18 cellular contexts compared by ENCODE assay signal in genomic region chr19:30001794-30002193, GRCh38. TPM values are rescaled to one million over a fixed set of nuclear protein-coding genes. Genes with fewer than 3 reads are reported as not detected.
A peak's percentile ranks its signal among the peaks of the same experiment; 100 is the strongest.
DNase-seq lines count a peak whose midpoint lies in the region; ATAC-seq, FAIRE-seq and TF ChIP-seq lines count a peak whose summit lies in the region.
"Had no signal": no experiment of that assay in that cellular context is flagged by ENCODE, and none has a peak within 500 bp of the region (broad histone marks: within the 10 kb centered on the region; RNA-seq: fewer than 3 reads in every experiment).

No MANE protein-coding gene starts in this region.

- DNase-seq in D721Med (ENCODE audit: insufficient read length, low spot score) (no peak), LNCaP clone FGC (ENCODE audit: low read depth) (no peak), astrocyte of the cerebellum (ENCODE audit: low read depth) (peak; percentile 15), kidney tubule cell (ENCODE audit: low spot score) (peak; percentile 1), mucosa of descending colon (no peak), stomach (no peak), NCI-H1417 treated with DMSO at 0.1 percent for 48 hours (lab: John Stamatoyannopoulos, UW) (no peak)
- no peak for DNase-seq in activated T-cell treated with anti-CD3 and anti-CD28 coated beads, Interleukin-2, amount 50 U/mL, for 48 hours
- DNase-seq: cortex of kidney; foreskin melanocyte; H7; NCI-H187; retina; stimulated activated CD4-positive, alpha-beta T cell treated with anti-CD3 and anti-CD28 coated beads, Interleukin-4, amount 100 ng/mL, for 24 hours had no signal

- H3K27me3 ChIP-seq in stomach: no peaks in the 10 kb centered on the region

- no peak overlapping the region for H3K27ac ChIP-seq in stomach

- no peak for TF ChIP-seq EP300 in stomach (IDR thresholded peaks at IDR 0.05)

- intact Hi-C loops in mucosa of descending colon (cut with DNase I, micrococcal nuclease): no loop called here
- intact Hi-C loops in stomach (cut with DNase I; ENCODE audit: low total_unique reads): no loop called here

- H3K36me3 ChIP-seq in mucosa of descending colon (ENCODE audit: low read depth): no peaks in the 10 kb centered on the region
- H3K36me3 ChIP-seq in stomach: peaks cover 0 to 16% (median 12%) of the 10 kb centered on the region in 4 donors

- H3K4me1 ChIP-seq in mucosa of descending colon (ENCODE audit: low read depth) (no peaks in the 10 kb centered on the region), stomach (peaks cover 0 to 13% (median 3%) of the 10 kb centered on the region in 4 donors)

- 71 to 80% (median 75%) methylated on average over 4 of the region's 4 CpGs for WGBS in stomach, 5 donors

- FAIRE-seq in D721Med (lab: Jason Lieb, UNC): peak; percentile 32
- FAIRE-seq: keratinocyte had no signal

- in situ Hi-C loops in astrocyte of the cerebellum (cut with HindIII; ENCODE audit: low sequenced_read_pairs): no loop called here

- ATAC-seq in mucosa of descending colon: no peak
- ATAC-seq: activated naive CD4-positive, alpha-beta T cell treated with anti-CD3 and anti-CD28 coated beads, Interleukin-2, amount 50 U/mL, for 72 hours; stimulated activated memory B cell treated with anti-CD40 and anti-IgM and Interleukin-4, amounts not matched to agents 10 μg/mL and 1 μg/mL and 100 μg/mL, for 72 hours; WTC11 had no signal

- H3K9me3 ChIP-seq in mucosa of descending colon (no peaks in the 10 kb centered on the region), stomach (no peaks in the 10 kb centered on the region)

- H3K4me3 ChIP-seq in LNCaP clone FGC (ENCODE audit: low read depth, low read length) (no peak overlapping the region), astrocyte of the cerebellum (ENCODE audit: low read depth, low read length) (no peak overlapping the region), mucosa of descending colon (no peak overlapping the region), stomach (no peak overlapping the region)

- TF ChIP-seq CTCF in D721Med (IDR thresholded peaks at IDR 0.05; ENCODE audit: insufficient read depth, missing control alignments) (no peak), LNCaP clone FGC (IDR thresholded peaks at IDR 0.05; ENCODE audit: control insufficient read depth, extremely low read depth, insufficient read depth) (0 out of 2 replicates have a peak, but pooled peaks have one; percentile 24), astrocyte of the cerebellum (IDR thresholded peaks at IDR 0.05; ENCODE audit: low read depth, low read length, missing control alignments) (peak; percentile 51), mucosa of descending colon (IDR thresholded peaks at IDR 0.05) (no peak), stomach (IDR thresholded peaks at IDR 0.05) (no peak)

- TF ChIP-seq POLR2A in stomach (IDR thresholded peaks at IDR 0.05): no peak

RNA-seq across cellular contexts. Expression of gene URI1, which starts 59.8 kb away (rescaled TPM):
- total RNA-seq in mucosa of descending colon (10 to 100 TPM; 40.0 to 65.5 (median 43.4) TPM), stomach (100 to 1,000 TPM in 1 of 5 donors, 10 to 100 TPM in 4; 20.5 to 122 (median 75.8) TPM)
- 10 to 100 TPM; 19.7 to 41.7 (median 26.5) TPM for polyA plus RNA-seq in stomach

Comparison
In these comparisons a context has a peak if more than half of its experiments do, and no peak if none do; other contexts are left out.
1. DNase-seq: peak in astrocyte of the cerebellum (single experiment) and kidney tubule cell (single experiment); none in D721Med (single experiment), LNCaP clone FGC (single experiment), mucosa of descending colon (0 of 3), stomach (single experiment), NCI-H1417 treated with DMSO at 0.1 percent for 48 hours (single experiment) and activated T-cell treated with anti-CD3 and anti-CD28 coated beads, Interleukin-2, amount 50 U/mL, for 48 hours (0 of 2).
2. CTCF ChIP-seq: peak in LNCaP clone FGC (single experiment) and astrocyte of the cerebellum (single experiment); none in D721Med (single experiment), mucosa of descending colon (single experiment) and stomach (0 of 7).